ENCODE assay signal across 21 cellular contexts in genomic region chr16:73275448-73275847, GRCh38.
DNase-seq lines count a peak whose midpoint lies in the region; ATAC-seq and TF ChIP-seq lines count a peak whose summit lies in the region.
"Had no signal": no experiment of that assay in that cellular context is flagged by ENCODE, and none has a peak within 500 bp of the region (broad histone marks: within the 10 kb centered on the region; RNA-seq: fewer than 3 reads in every experiment).

No MANE protein-coding gene starts in this region.

- H3K4me3 Mint-ChIP-seq in activated T-helper 2 cell treated with anti-CD3 and anti-CD28 coated beads, Interferon-gamma antibody, Interleukin-2, Interleukin-4, amounts not matched to agents 10 μg/mL and 5 μg/mL and 100 μg/mL, durations not matched to agents 14 hours and 24 hours and 36 hours (ENCODE audit: low read depth) = no peak overlapping the region
- H3K4me3 Mint-ChIP-seq: B cell; CD4-positive, CD25-positive, alpha-beta regulatory T cell; CD8-positive, alpha-beta T cell had no signal

- H3K9me3 ChIP-seq in colonic mucosa (no peaks in the 10 kb centered on the region), transverse colon (no peaks in the 10 kb centered on the region)

- no peaks in the 10 kb centered on the region for H3K4me1 Mint-ChIP-seq in activated T-helper 2 cell treated with anti-CD3 and anti-CD28 coated beads, Interferon-gamma antibody, Interleukin-2, Interleukin-4, amounts not matched to agents 10 μg/mL and 5 μg/mL and 100 μg/mL, durations not matched to agents 14 hours and 24 hours and 36 hours (ENCODE audit: low read depth)
- H3K4me1 Mint-ChIP-seq: B cell; CD4-positive, CD25-positive, alpha-beta regulatory T cell had no signal

- no peak overlapping the region for H3K27ac Mint-ChIP-seq in activated T-helper 2 cell treated with anti-CD3 and anti-CD28 coated beads, Interferon-gamma antibody, Interleukin-2, Interleukin-4, amounts not matched to agents 10 μg/mL and 5 μg/mL and 100 μg/mL, durations not matched to agents 14 hours and 24 hours and 36 hours
- H3K27ac Mint-ChIP-seq: B cell; CD4-positive, CD25-positive, alpha-beta regulatory T cell; CD8-positive, alpha-beta T cell had no signal

- H3K4me1 ChIP-seq in colonic mucosa (no peaks in the 10 kb centered on the region), transverse colon (peaks cover 0 to 11% (median 0%) of the 10 kb centered on the region in 4 donors)

- no peak overlapping the region for H3K9ac ChIP-seq in colonic mucosa (ENCODE audit: low read depth in 2 of 2, low read length in 2 of 2)
- H3K9ac ChIP-seq: BLaER1, GM23248 had no signal

- TF ChIP-seq CTCF in colonic mucosa (IDR thresholded peaks at IDR 0.05) (no peak), transverse colon (IDR thresholded peaks at IDR 0.05) (no peak)

- TF ChIP-seq EP300 in transverse colon (IDR thresholded peaks at IDR 0.05; ENCODE audit: low read depth) = no peak

- no peak for TF ChIP-seq POLR2A in transverse colon (IDR thresholded peaks at IDR 0.05)

- 46 to 71% methylated on average over 1 to 2 of the region's 2 CpGs for WGBS in transverse colon (ENCODE audit: low coverage in 1 of 2), 2 donors

- H3K36me3 Mint-ChIP-seq in activated T-helper 2 cell treated with anti-CD3 and anti-CD28 coated beads, Interferon-gamma antibody, Interleukin-2, Interleukin-4, amounts not matched to agents 10 μg/mL and 5 μg/mL and 100 μg/mL, durations not matched to agents 14 hours and 24 hours and 36 hours (ENCODE audit: low read depth) = no peaks in the 10 kb centered on the region
- H3K36me3 Mint-ChIP-seq: CD4-positive, CD25-positive, alpha-beta regulatory T cell; CD8-positive, alpha-beta T cell had no signal

- intact Hi-C loops in colonic mucosa (cut with DNase I) = no loop called here
- intact Hi-C loops in transverse colon (cut with DNase I; ENCODE audit: low total_unique reads) = no loop called here
- intact Hi-C loops in activated T-helper 2 cell treated with anti-CD3 and anti-CD28 coated beads, Interferon-gamma antibody, Interleukin-2, Interleukin-4, amounts not matched to agents 10 μg/mL and 5 μg/mL and 100 μg/mL, durations not matched to agents 14 hours and 24 hours and 36 hours (cut with micrococcal nuclease) = no loop called here

- peaks cover 7% of the 10 kb centered on the region for H3K9me3 Mint-ChIP-seq in activated T-helper 2 cell treated with anti-CD3 and anti-CD28 coated beads, Interferon-gamma antibody, Interleukin-2, Interleukin-4, amounts not matched to agents 10 μg/mL and 5 μg/mL and 100 μg/mL, durations not matched to agents 14 hours and 24 hours and 36 hours

- peak; percentile 18 for ATAC-seq in GM19025 (IDR thresholded peaks at IDR 0.05; ENCODE audit: low read depth, unreplicated experiment)
- peak; percentile 16 for ATAC-seq in HG02759 (IDR thresholded peaks at IDR 0.05; ENCODE audit: unreplicated experiment)
- no peak for ATAC-seq in HG03280 (IDR thresholded peaks at IDR 0.05; ENCODE audit: unreplicated experiment)
- ATAC-seq: CD8-positive, alpha-beta T cell had no signal

- no peaks in the 10 kb centered on the region for H3K27me3 Mint-ChIP-seq in activated T-helper 2 cell treated with anti-CD3 and anti-CD28 coated beads, Interferon-gamma antibody, Interleukin-2, Interleukin-4, amounts not matched to agents 10 μg/mL and 5 μg/mL and 100 μg/mL, durations not matched to agents 14 hours and 24 hours and 36 hours (ENCODE audit: low read depth)
- H3K27me3 Mint-ChIP-seq: CD4-positive, CD25-positive, alpha-beta regulatory T cell had no signal

- DNase-seq in colonic mucosa (no peak), transverse colon (no peak), SHP77 (lab: John Stamatoyannopoulos, UW) (no peak)
- DNase-seq in activated CD8-positive, alpha-beta memory T cell treated with anti-CD3 and anti-CD28 coated beads, Interleukin-2, amount 50 U/mL, for 4 hours = no peak
- no peak for DNase-seq in activated T-helper 2 cell treated with anti-CD3 and anti-CD28 coated beads, Interferon-gamma antibody, Interleukin-2, Interleukin-4, amounts not matched to agents 10 μg/mL and 5 μg/mL and 100 μg/mL, durations not matched to agents 14 hours and 24 hours and 36 hours (ENCODE audit: low spot score)
- DNase-seq: CD4-positive, CD25-positive, alpha-beta regulatory T cell; CD8-positive, alpha-beta T cell; DMS 273 treated with DMSO at 0.1 percent for 48 hours; DMS79; EL; GDM1; GM23248; H7; HCEC 1CT had no signal

- no peaks in the 10 kb centered on the region for H3K36me3 ChIP-seq in colonic mucosa
- H3K36me3 ChIP-seq in transverse colon = no peaks in the 10 kb centered on the region
- H3K36me3 ChIP-seq: BLaER1 had no signal

- in situ Hi-C loops in transverse colon (cut with MboI; ENCODE audit: low pct_ligation_motif_present in 1 of 4, low pct_unique_long_range_greater_than_20kb in 1 of 4, low sequenced_read_pairs in 3 of 4) = no loop called here

- H3K4me3 ChIP-seq in colonic mucosa (no peak overlapping the region), transverse colon (no peak overlapping the region)
- H3K4me3 ChIP-seq: BLaER1, GM12878, GM23248 had no signal

- H3K27me3 ChIP-seq in colonic mucosa (no peaks in the 10 kb centered on the region), transverse colon (no peaks in the 10 kb centered on the region)
- H3K27me3 ChIP-seq: BLaER1 had no signal

- H3K27ac ChIP-seq in colonic mucosa = peak overlapping the region; percentile 35
- H3K27ac ChIP-seq in transverse colon = peak overlapping the region in 3 of 4 donors; percentile 34 to 68 (median 41)
- H3K27ac ChIP-seq: BLaER1, C4-2B, GM23248 had no signal
